1 cellular context compared by ENCODE assay signal in the genomic region with DNA sequence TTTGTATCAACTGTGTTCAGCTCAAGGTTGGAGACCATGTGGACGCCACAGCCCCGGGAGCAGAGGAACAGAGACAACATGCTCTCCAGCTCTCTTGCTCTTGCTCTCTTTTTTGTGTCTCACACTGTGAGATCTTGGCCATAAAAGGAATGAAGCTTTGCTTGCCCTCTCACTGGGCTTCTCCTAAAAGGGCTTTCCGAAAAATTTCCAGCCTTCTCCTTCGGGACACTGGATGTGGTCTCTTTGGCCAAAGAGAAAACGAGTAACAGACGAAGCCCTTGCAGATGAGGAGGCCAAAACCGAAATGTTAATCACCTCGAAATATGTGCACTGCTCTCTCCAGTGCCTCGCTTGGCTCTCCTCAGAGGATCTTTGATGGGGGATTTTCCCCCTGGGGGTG.
TF ChIP-seq lines count a peak whose summit lies in the region.

No MANE protein-coding gene starts in this region.

TF ChIP-seq in IMR-90, 13 proteins besides CTCF, POLR2A, EP300 and RAD21 (continued from another document):
- TF ChIP-seq, protein P1, sequence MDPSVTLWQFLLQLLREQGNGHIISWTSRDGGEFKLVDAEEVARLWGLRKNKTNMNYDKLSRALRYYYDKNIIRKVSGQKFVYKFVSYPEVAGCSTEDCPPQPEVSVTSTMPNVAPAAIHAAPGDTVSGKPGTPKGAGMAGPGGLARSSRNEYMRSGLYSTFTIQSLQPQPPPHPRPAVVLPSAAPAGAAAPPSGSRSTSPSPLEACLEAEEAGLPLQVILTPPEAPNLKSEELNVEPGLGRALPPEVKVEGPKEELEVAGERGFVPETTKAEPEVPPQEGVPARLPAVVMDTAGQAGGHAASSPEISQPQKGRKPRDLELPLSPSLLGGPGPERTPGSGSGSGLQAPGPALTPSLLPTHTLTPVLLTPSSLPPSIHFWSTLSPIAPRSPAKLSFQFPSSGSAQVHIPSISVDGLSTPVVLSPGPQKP (IDR thresholded peaks at IDR 0.05; ENCODE audit: borderline replicate concordance, low read depth, low read length) = no peak
- TF ChIP-seq CHD1 (IDR thresholded peaks at IDR 0.05; ENCODE audit: low read depth, low read length) = no peak
- TF ChIP-seq FOS (IDR thresholded peaks at IDR 0.05; ENCODE audit: low read depth, low read length) = no peak
- no peak for TF ChIP-seq RCOR1 (IDR thresholded peaks at IDR 0.05; ENCODE audit: insufficient replicate concordance, low read length)
TF ChIP-seq in IMR-90: peak in this region for 0.
